In the genomic region with DNA sequence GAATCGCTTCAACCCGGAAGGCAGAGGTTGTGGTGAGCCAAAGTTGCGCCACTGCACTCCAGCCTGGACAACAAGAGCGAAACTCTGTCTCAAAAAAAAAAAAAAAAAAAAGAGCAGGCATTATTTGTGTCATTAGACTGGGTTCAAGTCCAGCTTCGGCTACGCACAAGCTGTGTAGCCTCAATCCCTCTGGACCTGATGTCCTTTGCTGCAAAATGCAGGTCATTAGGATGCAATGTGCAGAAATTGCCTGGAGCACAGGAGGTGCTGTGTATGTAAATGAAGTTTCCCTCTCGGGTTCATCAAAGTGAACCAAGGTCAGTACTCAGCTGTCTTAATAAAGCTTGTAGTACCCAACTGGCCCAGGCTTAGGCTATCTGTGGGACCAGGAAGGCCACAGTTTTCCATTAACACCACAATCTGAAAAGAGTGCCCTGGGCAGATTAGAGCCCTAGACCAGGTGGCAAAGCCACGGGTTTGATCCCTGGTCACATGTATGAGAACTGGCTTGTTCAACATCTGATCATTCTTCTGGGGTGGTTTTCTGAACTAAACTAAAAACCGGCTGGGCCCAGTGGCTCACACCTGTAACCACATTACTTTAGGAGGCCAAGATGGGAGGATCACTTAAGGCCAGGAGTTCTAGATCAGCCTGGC, we compare ENCODE assay signal across 17 cellular contexts.
"Had no signal": no experiment of that assay in that cellular context is flagged by ENCODE, and none has a peak within 500 bp of the region (broad histone marks: within the 10 kb centered on the region; RNA-seq: fewer than 3 reads in every experiment).

No MANE protein-coding gene starts in this region.

- H3K4me2 ChIP-seq: smooth muscle cell had no signal

- H3K27me3 ChIP-seq: brain microvascular endothelial cell, transverse colon had no signal

- H3K9me3 ChIP-seq: lower lobe of right lung, transverse colon had no signal

- H3K4me3 ChIP-seq: lower lobe of right lung, smooth muscle cell, transverse colon had no signal

- H3K27ac ChIP-seq: brain microvascular endothelial cell, lower lobe of right lung, transverse colon had no signal

- ATAC-seq: left cardiac atrium; naive thymus-derived CD8-positive, alpha-beta T cell; right cardiac atrium; stimulated activated naive B cell treated with anti-CD40 and anti-IgM and Interleukin-4, amounts not matched to agents 10 μg/mL and 1 μg/mL and 100 μg/mL, for 72 hours had no signal

- DNase-seq: activated B cell treated with CpG ODN at 0.5 μM for 24 hours; activated CD4-positive, alpha-beta T cell treated with anti-CD3 and anti-CD28 coated beads, Interleukin-2, amount 10 ng/mL, durations not matched to agents 24 days and 14 days; amygdala; brain microvascular endothelial cell; cerebellar nuclear complex; dermis blood vessel endothelial cell; left cardiac atrium; lower lobe of right lung; naive thymus-derived CD8-positive, alpha-beta T cell; posterior cingulate gyrus; right cardiac atrium; stimulated activated CD4-positive, alpha-beta T cell treated with anti-CD3 and anti-CD28 coated beads, Interleukin-1b, Interleukin-23, amount 100 ng/mL, for 48 hours; stimulated activated naive B cell treated with anti-CD40 and anti-IgM and Interleukin-4, amounts not matched to agents 10 μg/mL and 1 μg/mL and 100 μg/mL, for 72 hours; substantia nigra; T-helper 9 cell had no signal

- H3K36me3 ChIP-seq: brain microvascular endothelial cell, lower lobe of right lung, transverse colon had no signal
